8 cellular contexts compared by ENCODE assay signal in genomic region chr20:3777726-3778629, GRCh38. TPM values are rescaled to one million over a fixed set of nuclear protein-coding genes. Genes with fewer than 3 reads are reported as not detected.
DNase-seq lines count a peak whose midpoint lies in the region; ATAC-seq, FAIRE-seq and TF ChIP-seq lines count a peak whose summit lies in the region.

No MANE protein-coding gene starts in this region.

- DNase-seq in Caco-2 (peak; percentile 70 to 76), esophagus muscularis mucosa (ENCODE audit: extremely low spot score) (peak; percentile 93), vagina (ENCODE audit: extremely low spot score in 2 of 2) (peak in 1 of 2 donors; percentile 86), urothelium cell line (ENCODE audit: low spot score) (no peak)
- DNase-seq in activated CD8-positive, alpha-beta T cell treated with anti-CD3 and anti-CD28 coated beads, Interleukin-2, amount 10 ng/mL, durations not matched to agents 7 days and 5 days, result peak; percentile 46
- peak in 3 of 10 donors; percentile 26 to 33 (median 27) for DNase-seq in naive thymus-derived CD8-positive, alpha-beta T cell

- H3K9me3 ChIP-seq in Caco-2 (no peaks in the 10 kb centered on the region), esophagus muscularis mucosa (no peaks in the 10 kb centered on the region), vagina (no peaks in the 10 kb centered on the region)

- peaks cover 7% of the 10 kb centered on the region for H3K36me3 Mint-ChIP-seq in Caco-2 (ENCODE audit: insufficient read depth, unreplicated experiment)
- peaks cover 9% of the 10 kb centered on the region for H3K36me3 Mint-ChIP-seq in activated CD8-positive, alpha-beta T cell treated with anti-CD3 and anti-CD28 coated beads, Interleukin-2, amount 10 ng/mL, durations not matched to agents 7 days and 5 days (ENCODE audit: low read depth)
- H3K36me3 Mint-ChIP-seq in naive thymus-derived CD8-positive, alpha-beta T cell, result no peaks in the 10 kb centered on the region

- TF ChIP-seq CTCF in Caco-2 (IDR thresholded peaks at IDR 0.05; ENCODE audit: insufficient read depth in 1 of 2, low read depth in 1 of 2, low read length in 1 of 2, severe bottlenecking in 1 of 2, unreplicated experiment in 1 of 2) (peak; percentile 11 to 28), KMS-11 (conservative IDR thresholded peaks at IDR 0.05; ENCODE audit: low read depth, low read length) (no peak), esophagus muscularis mucosa (IDR thresholded peaks at IDR 0.05) (peak in 1 of 3 experiments; percentile 21), vagina (IDR thresholded peaks at IDR 0.05) (no peak)

- no peak for TF ChIP-seq EP300 in esophagus muscularis mucosa (IDR thresholded peaks at IDR 0.05)

- H2AFZ ChIP-seq in KMS-11 (ENCODE audit: low read depth), result peak overlapping the region; percentile 26; the same call in 1 of the 2 replicates

- peak; percentile 80 for ATAC-seq in activated CD8-positive, alpha-beta T cell treated with anti-CD3 and anti-CD28 coated beads, Interleukin-2, amount 10 ng/mL, durations not matched to agents 7 days and 5 days
- peak; percentile 70 to 72 for ATAC-seq in naive thymus-derived CD8-positive, alpha-beta T cell
- no peak for ATAC-seq in HG02852 (IDR thresholded peaks at IDR 0.05; ENCODE audit: unreplicated experiment)

- H3K4me1 ChIP-seq in Caco-2 (no peaks in the 10 kb centered on the region; the same call in 1 of the 2 replicates), KMS-11 (ENCODE audit: low read depth, poor library complexity, severe bottlenecking) (no peaks in the 10 kb centered on the region), esophagus muscularis mucosa (peaks cover 22 to 41% (median 38%) of the 10 kb centered on the region in 4 donors), vagina (peaks cover 38% of the 10 kb centered on the region)

- H3K36me3 ChIP-seq in Caco-2 (ENCODE audit: control insufficient read depth, insufficient read depth, low read length) (no peaks in the 10 kb centered on the region), KMS-11 (ENCODE audit: insufficient read depth) (no peaks in the 10 kb centered on the region), esophagus muscularis mucosa (peaks cover 0 to 7% (median under 1%) of the 10 kb centered on the region in 4 donors), vagina (no peaks in the 10 kb centered on the region)

- no peak overlapping the region for H3K27ac Mint-ChIP-seq in Caco-2 (ENCODE audit: unreplicated experiment)
- no peak overlapping the region for H3K27ac Mint-ChIP-seq in activated CD8-positive, alpha-beta T cell treated with anti-CD3 and anti-CD28 coated beads, Interleukin-2, amount 10 ng/mL, durations not matched to agents 7 days and 5 days
- peak overlapping the region in 3 of 10 donors; percentile 2 to 82 (median 54) for H3K27ac Mint-ChIP-seq in naive thymus-derived CD8-positive, alpha-beta T cell

- no peak overlapping the region for H3K4me2 ChIP-seq in KMS-11

- no peak overlapping the region for H3K27ac ChIP-seq in KMS-11
- peak overlapping the region in 3 of 4 donors; percentile 36 to 49 (median 39) for H3K27ac ChIP-seq in esophagus muscularis mucosa (replicated peaks in 1 of 4)
- peak overlapping the region; percentile 17 for H3K27ac ChIP-seq in vagina

- CTCF ChIA-PET in Caco-2 (lab: Charles Lee), result interaction anchor here (0.7 to 3.3 kb wide), 6 partner anchors 10 to 67 kb away, joined by 3 to 49 read pairs (median 5); partner anchors contain the start of gene ADISSP
- CTCF ChIA-PET in activated CD8-positive, alpha-beta T cell treated with anti-CD3 and anti-CD28 coated beads, Interleukin-2, amount 10 ng/mL, durations not matched to agents 7 days and 5 days (lab: Charles Lee), result interaction anchor here (0.6 to 2.8 kb wide), 7 partner anchors 9 to 101 kb away, joined by 3 to 19 read pairs (median 5); partner anchors contain the start of gene ADISSP

- H3K27me3 ChIP-seq in Caco-2 (replicated peaks; ENCODE audit: control insufficient read depth, insufficient read depth, low read length), result no peaks in the 10 kb centered on the region
- no peaks in the 10 kb centered on the region; the same call in 1 of the 2 replicates for H3K27me3 ChIP-seq in KMS-11 (ENCODE audit: insufficient read depth, low read depth)
- H3K27me3 ChIP-seq in esophagus muscularis mucosa, result no peaks in the 10 kb centered on the region
- no peaks in the 10 kb centered on the region for H3K27me3 ChIP-seq in vagina

- peak overlapping the region; percentile 63 for H3K4me3 Mint-ChIP-seq in Caco-2 (ENCODE audit: unreplicated experiment)
- peak overlapping the region; percentile 75 for H3K4me3 Mint-ChIP-seq in activated CD8-positive, alpha-beta T cell treated with anti-CD3 and anti-CD28 coated beads, Interleukin-2, amount 10 ng/mL, durations not matched to agents 7 days and 5 days
- peak overlapping the region; percentile 77 to 90 (median 84) for H3K4me3 Mint-ChIP-seq in naive thymus-derived CD8-positive, alpha-beta T cell

- FAIRE-seq in urothelium cell line (lab: Jason Lieb, UNC), result no peak

- 16% methylated on average over 15 of the region's 70 CpGs for WGBS in esophagus muscularis mucosa

- H3K4me1 Mint-ChIP-seq in Caco-2 (ENCODE audit: low read depth, unreplicated experiment), result no peaks in the 10 kb centered on the region
- H3K4me1 Mint-ChIP-seq in activated CD8-positive, alpha-beta T cell treated with anti-CD3 and anti-CD28 coated beads, Interleukin-2, amount 10 ng/mL, durations not matched to agents 7 days and 5 days (ENCODE audit: low read depth), result peaks cover 29% of the 10 kb centered on the region
- peaks cover 15 to 41% (median 35%) of the 10 kb centered on the region in 4 donors for H3K4me1 Mint-ChIP-seq in naive thymus-derived CD8-positive, alpha-beta T cell

- intact Hi-C loops in Caco-2 (cut with micrococcal nuclease; ENCODE audit: unreplicated experiment), result no loop called here
- intact Hi-C loops in esophagus muscularis mucosa (cut with DNase I), result no loop called here
- intact Hi-C loops in vagina (cut with DNase I), result loop anchor here (5.0 kb wide), 1 partner anchor 101 kb away; no protein-coding TSS in a partner anchor

- no TSS peak for BruUV-seq in Caco-2 (replicated peaks; lab: Mats Ljungman, UMichigan)

- peak overlapping the region; percentile 41 for H3K4me3 ChIP-seq in Caco-2 (ENCODE audit: low read depth, low read length)
- H3K4me3 ChIP-seq in KMS-11 (IDR thresholded peaks at IDR 0.05; ENCODE audit: insufficient read depth, low read depth, low read length), result no peak overlapping the region
- H3K4me3 ChIP-seq in esophagus muscularis mucosa, result peak overlapping the region; percentile 55 to 66 (median 59)
- H3K4me3 ChIP-seq in vagina, result peak overlapping the region; percentile 51 to 61

- H3K9me3 Mint-ChIP-seq in Caco-2 (ENCODE audit: unreplicated experiment), result no peaks in the 10 kb centered on the region
- no peaks in the 10 kb centered on the region for H3K9me3 Mint-ChIP-seq in activated CD8-positive, alpha-beta T cell treated with anti-CD3 and anti-CD28 coated beads, Interleukin-2, amount 10 ng/mL, durations not matched to agents 7 days and 5 days (ENCODE audit: insufficient read depth)
- H3K9me3 Mint-ChIP-seq in naive thymus-derived CD8-positive, alpha-beta T cell, result no peaks in the 10 kb centered on the region

- POLR2A ChIA-PET in Caco-2 (lab: Charles Lee), result interaction anchor here (0.6 kb wide), 1 partner anchor 18 kb away, joined by 3 read pairs; the partner anchor contains the start of gene CDC25B
- POLR2A ChIA-PET in activated CD8-positive, alpha-beta T cell treated with anti-CD3 and anti-CD28 coated beads, Interleukin-2, amount 10 ng/mL, durations not matched to agents 7 days and 5 days (lab: Charles Lee), result interaction anchor here (0.6 to 2.2 kb wide), 4 partner anchors 8 to 18 kb away, joined by 3 to 15 read pairs (median 4); partner anchors contain the start of genes ADISSP and CENPB
- POLR2A ChIA-PET in naive thymus-derived CD8-positive, alpha-beta T cell (lab: Charles Lee), result interaction anchor here (0.9 to 4.0 kb wide), 6 partner anchors 8 to 101 kb away, joined by 3 to 29 read pairs (median 6); partner anchors contain the start of genes ADISSP, CDC25B and CENPB

- H3K27me3 Mint-ChIP-seq in Caco-2 (ENCODE audit: insufficient read depth, unreplicated experiment), result peaks cover 3% of the 10 kb centered on the region
- H3K27me3 Mint-ChIP-seq in activated CD8-positive, alpha-beta T cell treated with anti-CD3 and anti-CD28 coated beads, Interleukin-2, amount 10 ng/mL, durations not matched to agents 7 days and 5 days (ENCODE audit: low read depth), result peaks cover 23% of the 10 kb centered on the region
- peaks cover 0 to 9% (median 0%) of the 10 kb centered on the region in 5 donors for H3K27me3 Mint-ChIP-seq in naive thymus-derived CD8-positive, alpha-beta T cell

- no peaks in the 10 kb centered on the region for H3K79me2 ChIP-seq in KMS-11 (ENCODE audit: insufficient read depth, low read depth)

- no peak overlapping the region for H3K9ac ChIP-seq in KMS-11

- TF ChIP-seq POLR2A in esophagus muscularis mucosa (IDR thresholded peaks at IDR 0.05; ENCODE audit: low read depth), result no peak
- TF ChIP-seq POLR2A in vagina (IDR thresholded peaks at IDR 0.05), result no peak

- no peaks in the 10 kb centered on the region for H4K20me1 ChIP-seq in KMS-11 (ENCODE audit: insufficient read depth)

RNA-seq across cellular contexts. Expression of gene SPEF1, which starts 3.3 kb away (rescaled TPM):
- not detected in 2 replicates for total RNA-seq in Caco-2 (2022)
- total RNA-seq in activated CD8-positive, alpha-beta T cell treated with anti-CD3 and anti-CD28 coated beads, Interleukin-2, amount 10 ng/mL, durations not matched to agents 7 days and 5 days, result under 1 TPM; 0.16 TPM
- total RNA-seq in esophagus muscularis mucosa, result under 1 TPM in 1 of 4 donors, not detected in 3; 0.50 TPM
- under 1 TPM in 1 of 2 experiments, not detected in 1; 0.33 TPM for total RNA-seq in naive thymus-derived CD8-positive, alpha-beta T cell
- not detected for polyA plus RNA-seq in naive thymus-derived CD8-positive, alpha-beta T cell
- total RNA-seq in vagina, result not detected

RNA-seq across cellular contexts. Expression of gene CENPB, which starts 8.6 kb away (rescaled TPM):
- total RNA-seq in Caco-2 (2022) (72.7 and 84.3 TPM in 2 replicates), esophagus muscularis mucosa (100 to 1,000 TPM; 131 to 225 (median 199) TPM), vagina (62.9 TPM)
- 10 to 100 TPM; 87.1 to 92.0 TPM for total RNA-seq in activated CD8-positive, alpha-beta T cell treated with anti-CD3 and anti-CD28 coated beads, Interleukin-2, amount 10 ng/mL, durations not matched to agents 7 days and 5 days
- 10 to 100 TPM; 45.8 to 48.6 TPM for total RNA-seq in naive thymus-derived CD8-positive, alpha-beta T cell
- 1 to 10 TPM; 1.0 to 1.7 (median 1.4) TPM for polyA plus RNA-seq in naive thymus-derived CD8-positive, alpha-beta T cell

RNA-seq across cellular contexts. Expression of gene ADISSP, which starts 10.4 kb away (rescaled TPM):
- total RNA-seq in Caco-2 (2022) (54.7 and 56.1 TPM in 2 replicates), esophagus muscularis mucosa (10 to 100 TPM; 56.5 to 96.1 (median 73.6) TPM), vagina (16.0 TPM)
- total RNA-seq in activated CD8-positive, alpha-beta T cell treated with anti-CD3 and anti-CD28 coated beads, Interleukin-2, amount 10 ng/mL, durations not matched to agents 7 days and 5 days, result 10 to 100 TPM; 37.4 to 38.5 TPM
- 10 to 100 TPM; 19.5 to 19.6 TPM for total RNA-seq in naive thymus-derived CD8-positive, alpha-beta T cell
- 10 to 100 TPM; 17.6 to 32.4 (median 22.2) TPM for polyA plus RNA-seq in naive thymus-derived CD8-positive, alpha-beta T cell

RNA-seq across cellular contexts. Expression of gene CDC25B, which starts 18.1 kb away (rescaled TPM):
- total RNA-seq in Caco-2 (2022), result 59.0 and 66.7 TPM in 2 replicates
- 100 to 1,000 TPM; 294 to 298 TPM for total RNA-seq in activated CD8-positive, alpha-beta T cell treated with anti-CD3 and anti-CD28 coated beads, Interleukin-2, amount 10 ng/mL, durations not matched to agents 7 days and 5 days
- total RNA-seq in esophagus muscularis mucosa, result 10 to 100 TPM; 29.9 to 43.1 (median 35.6) TPM
- 100 to 1,000 TPM; 320 to 336 TPM for total RNA-seq in naive thymus-derived CD8-positive, alpha-beta T cell
- 10 to 100 TPM; 38.1 to 49.7 (median 42.0) TPM for polyA plus RNA-seq in naive thymus-derived CD8-positive, alpha-beta T cell
- 26.5 TPM for total RNA-seq in vagina

RNA-seq across cellular contexts. Expression of gene AP5S1, which starts 42.4 kb away (rescaled TPM):
- 14.9 and 17.3 TPM in 2 replicates for total RNA-seq in Caco-2 (2022)
- 10 to 100 TPM; 13.8 to 16.5 TPM for total RNA-seq in activated CD8-positive, alpha-beta T cell treated with anti-CD3 and anti-CD28 coated beads, Interleukin-2, amount 10 ng/mL, durations not matched to agents 7 days and 5 days
- total RNA-seq in esophagus muscularis mucosa, result 10 to 100 TPM in 3 of 4 donors, 1 to 10 TPM in 1; 7.9 to 11.7 (median 11.2) TPM
- 10 to 100 TPM; 12.6 to 14.5 TPM for total RNA-seq in naive thymus-derived CD8-positive, alpha-beta T cell
- 10 to 100 TPM; 10.1 to 21.8 (median 19.3) TPM for polyA plus RNA-seq in naive thymus-derived CD8-positive, alpha-beta T cell
- total RNA-seq in vagina, result 6.1 TPM

Comparison
In these comparisons a context has a peak if more than half of its experiments do, and no peak if none do; other contexts are left out.
1. CTCF ChIP-seq: peak in Caco-2 (2 of 2); none in KMS-11 (single experiment) and vagina (0 of 3).
2. Peak in every context shown above with its lines, with median percentiles within 50 percentile points of each other: H3K4me3 Mint-ChIP-seq.